ENCODE assay signal across 18 cellular contexts in the genomic region with DNA sequence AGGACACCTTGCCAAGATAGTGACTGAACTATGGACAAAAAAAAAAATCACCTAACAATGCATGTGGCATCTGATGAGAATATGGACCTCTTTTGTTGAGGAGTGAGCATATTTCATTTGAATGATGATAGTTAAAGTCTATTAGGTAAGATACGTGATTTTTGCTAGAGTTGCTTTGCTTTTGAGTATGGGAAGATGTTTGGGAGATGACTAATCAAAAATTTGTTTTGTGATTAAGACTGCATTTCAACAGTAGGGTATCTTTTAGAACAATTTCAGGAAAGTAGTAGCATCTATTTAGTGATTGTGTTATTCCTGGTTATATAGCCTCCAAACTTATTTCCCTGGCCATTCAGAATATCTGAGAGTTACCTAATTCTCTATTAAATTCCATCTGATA.
DNase-seq lines count a peak whose midpoint lies in the region; ATAC-seq and TF ChIP-seq lines count a peak whose summit lies in the region.
"Had no signal": no experiment of that assay in that cellular context is flagged by ENCODE, and none has a peak within 500 bp of the region (broad histone marks: within the 10 kb centered on the region; RNA-seq: fewer than 3 reads in every experiment).

No MANE protein-coding gene starts in this region.

- TF ChIP-seq CTCF in epithelial cell of esophagus (IDR thresholded peaks at IDR 0.05; ENCODE audit: insufficient read depth, low read depth, low read length, missing control alignments), result no peak

- DNase-seq in GM04503 (ENCODE audit: low read depth) (peak; percentile 24), M059J (ENCODE audit: low read depth) (peak; percentile 63), epithelial cell of esophagus (ENCODE audit: low read depth) (peak; percentile 16), kidney glomerular epithelial cell (lab: John Stamatoyannopoulos, UW) (peak; percentile 1), DMS153 treated with DMSO at 0.1 percent for 48 hours (lab: John Stamatoyannopoulos, UW; ENCODE audit: unreplicated experiment) (no peak), SHP77 treated with DMSO at 0.1 percent for 48 hours (lab: John Stamatoyannopoulos, UW) (no peak), DMS 273 treated with DMSO at 0.1 percent for 48 hours (lab: John Stamatoyannopoulos, UW) (no peak)
- DNase-seq: COR-L47; GDM1; GOT3; NCI-H1436; NCI-H2081 treated with DMSO at 0.1 percent for 48 hours; NCI-H526; NK-92 treated with Interleukin-12 subunit alpha and Interleukin-12 subunit beta, amount 100 ng/mL, for 24 hours; OCI-M1; T-helper 1 cell had no signal

- ATAC-seq in GM19395 (IDR thresholded peaks at IDR 0.05; ENCODE audit: unreplicated experiment), result no peak
- ATAC-seq: HepG2 had no signal

- no peak overlapping the region for H3K4me3 ChIP-seq in epithelial cell of esophagus (ENCODE audit: low read length)

Comparison
In these comparisons a context has a peak if more than half of its experiments do, and no peak if none do; other contexts are left out.
1. DNase-seq: peak in GM04503 (single experiment), M059J (single experiment), epithelial cell of esophagus (single experiment) and kidney glomerular epithelial cell (single experiment); none in DMS153 treated with DMSO at 0.1 percent for 48 hours (single experiment), SHP77 treated with DMSO at 0.1 percent for 48 hours (single experiment) and DMS 273 treated with DMSO at 0.1 percent for 48 hours (single experiment).